In genomic region chr12:96239711-96240234, GRCh38 we compare ENCODE assay signal across 12 cellular contexts. TPM values are rescaled to one million over a fixed set of nuclear protein-coding genes. Genes with fewer than 3 reads are reported as not detected.
DNase-seq lines count a peak whose midpoint lies in the region; ATAC-seq and TF ChIP-seq lines count a peak whose summit lies in the region.
"Had no signal": no experiment of that assay in that cellular context is flagged by ENCODE, and none has a peak within 500 bp of the region (broad histone marks: within the 10 kb centered on the region; RNA-seq: fewer than 3 reads in every experiment).

No MANE protein-coding gene starts in this region.

- peak overlapping the region; percentile 90 for H3K4me3 Mint-ChIP-seq in natural killer cell
- H3K4me3 Mint-ChIP-seq: IgD-negative memory B cell had no signal

- ATAC-seq in SK-N-SH treated with all-trans-retinoic acid at 6 μM for 48 hours: peak; percentile 84
- no peak for ATAC-seq in natural killer cell
- ATAC-seq in GM19023 (IDR thresholded peaks at IDR 0.05; ENCODE audit: unreplicated experiment): no peak
- ATAC-seq: body of pancreas had no signal

- DNase-seq in AG20443 (ENCODE audit: low spot score) (peak; percentile 32), fibroblast of the conjunctiva (ENCODE audit: low read depth) (peak; percentile 56), natural killer cell (no peak), 8988T (no peak), SW 1271 (lab: John Stamatoyannopoulos, UW) (no peak), NOMO-1 treated with DMSO at 0.1 percent for 48 hours (lab: John Stamatoyannopoulos, UW; ENCODE audit: unreplicated experiment) (no peak)
- DNase-seq: NCI-H226, T-helper 2 cell had no signal

- TF ChIP-seq CTCF in natural killer cell (IDR thresholded peaks at IDR 0.05): no peak

- peaks cover 84 to 86% of the 10 kb centered on the region in 2 donors for H3K4me1 Mint-ChIP-seq in natural killer cell

- intact Hi-C loops in natural killer cell (cut with micrococcal nuclease): loop anchor here (5.0 kb wide), 1 partner anchor 263 kb away; no protein-coding TSS in a partner anchor

- no peaks in the 10 kb centered on the region for H3K9me3 Mint-ChIP-seq in natural killer cell
- H3K9me3 Mint-ChIP-seq: IgD-negative memory B cell had no signal

- peak overlapping the region; percentile 87 to 95 for H3K27ac Mint-ChIP-seq in natural killer cell

- no peaks in the 10 kb centered on the region for H3K27me3 Mint-ChIP-seq in natural killer cell (ENCODE audit: low read depth in 2 of 2)
- H3K27me3 Mint-ChIP-seq: IgD-negative memory B cell had no signal

- no peaks in the 10 kb centered on the region for H3K36me3 Mint-ChIP-seq in natural killer cell
- H3K36me3 Mint-ChIP-seq: IgD-negative memory B cell had no signal

TF ChIP-seq in SK-N-SH treated with all-trans-retinoic acid at 6 μM for 48 hours, 23 proteins besides CTCF, POLR2A, EP300 and RAD21:
- no peak for TF ChIP-seq BACH2 (CRISPR knock-in tag; IDR thresholded peaks at IDR 0.05; ENCODE audit: borderline replicate concordance)
- TF ChIP-seq PATZ1 (CRISPR knock-in tag; IDR thresholded peaks at IDR 0.05; ENCODE audit: borderline replicate concordance): peak; percentile 41; the same call in 1 of the 2 replicates
- 0 out of 2 replicates have a peak, but pooled peaks have one; percentile 4 for TF ChIP-seq ZNF8 (CRISPR knock-in tag; IDR thresholded peaks at IDR 0.05)
- peak; percentile 95 for TF ChIP-seq TCF4 (CRISPR knock-in tag; IDR thresholded peaks at IDR 0.05; ENCODE audit: borderline replicate concordance)
- TF ChIP-seq ZNF70 (CRISPR knock-in tag; IDR thresholded peaks at IDR 0.05): no peak
- TF ChIP-seq TOX (CRISPR knock-in tag; IDR thresholded peaks at IDR 0.05; ENCODE audit: borderline replicate concordance): peak; percentile 62
- TF ChIP-seq POU6F1 (CRISPR knock-in tag; IDR thresholded peaks at IDR 0.05; ENCODE audit: borderline replicate concordance, low read depth): no peak
- TF ChIP-seq TSHZ2 (CRISPR knock-in tag; IDR thresholded peaks at IDR 0.05): peak; percentile 87
- TF ChIP-seq RARB (CRISPR knock-in tag; IDR thresholded peaks at IDR 0.05): no peak
TF ChIP-seq in SK-N-SH treated with all-trans-retinoic acid at 6 μM for 48 hours: peak in this region for 5.

RNA-seq across cellular contexts. Expression of gene ELK3, which starts 45.6 kb away (rescaled TPM):
- total RNA-seq in natural killer cell: 10 to 100 TPM; 17.8 to 28.8 (median 20.9) TPM

Comparison
In these comparisons a context has a peak if more than half of its experiments do, and no peak if none do; other contexts are left out.
1. DNase-seq: peak in AG20443 (single experiment) and fibroblast of the conjunctiva (single experiment); none in natural killer cell (single experiment), 8988T (single experiment), SW 1271 (0 of 2) and NOMO-1 treated with DMSO at 0.1 percent for 48 hours (single experiment).